In the genomic region with DNA sequence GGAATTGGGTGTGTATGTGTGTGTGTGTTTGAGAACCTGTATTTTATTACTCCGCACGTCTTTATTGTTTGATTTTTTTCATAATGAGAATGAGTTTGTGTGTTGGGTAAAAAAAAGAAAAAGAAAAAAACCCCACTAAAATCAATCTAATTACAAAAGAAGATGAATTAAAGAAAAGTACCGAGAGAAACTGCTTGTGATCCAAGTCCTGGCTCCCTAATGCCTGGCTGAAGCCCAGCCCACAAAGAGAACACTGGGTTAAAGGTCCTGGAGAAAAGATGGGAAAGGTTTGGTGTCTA, we compare ENCODE assay signal across 8 cellular contexts. TPM values are rescaled to one million over a fixed set of nuclear protein-coding genes. Genes with fewer than 3 reads are reported as not detected.
A peak's percentile ranks its signal among the peaks of the same experiment; 100 is the strongest.
DNase-seq lines count a peak whose midpoint lies in the region; TF ChIP-seq lines count a peak whose summit lies in the region.

No MANE protein-coding gene starts in this region.

- H3K36me3 Mint-ChIP-seq in endothelial cell (ENCODE audit: low read depth, unreplicated experiment) (peaks cover 15% of the 10 kb centered on the region), neural progenitor cell (peaks cover 11% of the 10 kb centered on the region)

- peaks cover 30% of the 10 kb centered on the region for H3F3A ChIP-seq in neural progenitor cell (ENCODE audit: low read depth)

- H3K36me3 ChIP-seq in BJ (ENCODE audit: control insufficient read depth, insufficient read depth, low read length): peaks cover 20% of the 10 kb centered on the region
- H3K36me3 ChIP-seq in neural progenitor cell: no peaks in the 10 kb centered on the region

- CTCF ChIA-PET in BJ (lab: Yijun Ruan, JAX): interaction anchor here (0.5 to 1.8 kb wide), 4 partner anchors 9 to 244 kb away, joined by 3 to 6 read pairs (median 3); no protein-coding TSS in a partner anchor

- H3K4me1 Mint-ChIP-seq in endothelial cell (ENCODE audit: unreplicated experiment) (peaks cover 34% of the 10 kb centered on the region), neural progenitor cell (peaks cover 26% of the 10 kb centered on the region)

- peaks cover 22% of the 10 kb centered on the region for H3K79me2 ChIP-seq in neural progenitor cell (ENCODE audit: low read depth)

- no peaks in the 10 kb centered on the region for H3K9me3 Mint-ChIP-seq in endothelial cell (ENCODE audit: unreplicated experiment)
- peaks cover 4% of the 10 kb centered on the region for H3K9me3 Mint-ChIP-seq in neural progenitor cell

- POLR2A ChIA-PET in BJ (lab: Charles Lee): interaction anchor here (0.6 to 1.0 kb wide), 2 partner anchors 15 to 37 kb away, joined by 3 to 10 read pairs; partner anchors contain the start of gene PABPN1

- H3K4me3 ChIP-seq in BJ (ENCODE audit: low read depth, low read length): peak overlapping the region; percentile 91
- H3K4me3 ChIP-seq in NB4 (ENCODE audit: low read depth, low read length): peak overlapping the region; percentile 92
- H3K4me3 ChIP-seq in neural progenitor cell: peak overlapping the region; percentile 74

- peaks cover 16% of the 10 kb centered on the region for H3K4me1 ChIP-seq in neural progenitor cell

- H3K27ac ChIP-seq in neural progenitor cell: peak overlapping the region; percentile 62

- H3K4me2 ChIP-seq in neural progenitor cell: peak overlapping the region; percentile 79

- TF ChIP-seq POLR2A in NB4 (IDR thresholded peaks at IDR 0.05; ENCODE audit: extremely low read depth, insufficient read length): no peak

- no peaks in the 10 kb centered on the region for H3K27me3 ChIP-seq in BJ (ENCODE audit: control insufficient read depth, insufficient read depth, low read length)
- H3K27me3 ChIP-seq in neural progenitor cell: peaks cover 15% of the 10 kb centered on the region

- H3K4me3 Mint-ChIP-seq in endothelial cell (ENCODE audit: unreplicated experiment) (peak overlapping the region; percentile 98), neural progenitor cell (peak overlapping the region; percentile 94)

- peaks cover 13% of the 10 kb centered on the region for H3K27me3 Mint-ChIP-seq in endothelial cell (ENCODE audit: unreplicated experiment)
- peaks cover 5% of the 10 kb centered on the region for H3K27me3 Mint-ChIP-seq in neural progenitor cell (ENCODE audit: insufficient read depth, low read depth)

- peak overlapping the region; percentile 9 for H3K9ac ChIP-seq in neural progenitor cell

- H3K27ac Mint-ChIP-seq in endothelial cell (ENCODE audit: unreplicated experiment) (peak overlapping the region; percentile 81), neural progenitor cell (peak overlapping the region; percentile 64)

- TF ChIP-seq CTCF in BJ (IDR thresholded peaks at IDR 0.05; ENCODE audit: insufficient read depth, low read depth, low read length) (no peak), NB4 (IDR thresholded peaks at IDR 0.05; ENCODE audit: low read depth, low read length) (no peak), endothelial cell (IDR thresholded peaks at IDR 0.05; ENCODE audit: unreplicated experiment) (no peak), neural progenitor cell (IDR thresholded peaks at IDR 0.05) (no peak)

- H2AFZ ChIP-seq in neural progenitor cell (replicated peaks): peak overlapping the region; percentile 96

- DNase-seq in BJ (ENCODE audit: low read depth): no peak
- no peak for DNase-seq in NB4 (ENCODE audit: low read depth)
- no peak for DNase-seq in endothelial cell (ENCODE audit: low spot score)
- no peak for DNase-seq in neural progenitor cell (ENCODE audit: low spot score)
- no peak for DNase-seq in NCI-H2081 treated with DMSO at 0.1 percent for 48 hours (lab: John Stamatoyannopoulos, UW)
- DNase-seq in hepatic stellate cell (ENCODE audit: low spot score): no peak
- DNase-seq in cerebellar nuclear complex (lab: John Stamatoyannopoulos, UW): no peak
- no peak for DNase-seq in activated CD4-positive, CD25-positive, alpha-beta regulatory T cell (lab: John Stamatoyannopoulos, UW)

- no peaks in the 10 kb centered on the region for H3K9me3 ChIP-seq in neural progenitor cell (ENCODE audit: low read depth)

- no peaks in the 10 kb centered on the region for H4K20me1 ChIP-seq in neural progenitor cell (ENCODE audit: low read depth)

RNA-seq across cellular contexts. Expression of gene BCL2L2, which starts 0.6 kb away (rescaled TPM):
- 26.5 and 27.9 TPM in 2 replicates for polyA plus RNA-seq in BJ (2011; rRNA removed)
- 10.5 and 12.3 TPM in 2 replicates for polyA minus RNA-seq in BJ (2011; rRNA and poly(A)+ RNA removed)
- 22.0 TPM for total RNA-seq in endothelial cell (ENCODE audit: unreplicated experiment)
- 14.9 and 18.0 TPM in 2 replicates for total RNA-seq in neural progenitor cell (ENCODE audit: low replicate concordance)

RNA-seq across cellular contexts. Expression of gene PPP1R3E, which starts 3.4 kb away (rescaled TPM):
- polyA plus RNA-seq in BJ (2011; rRNA removed): 2.5 and 2.8 TPM in 2 replicates
- 2.2 and 2.5 TPM in 2 replicates for polyA minus RNA-seq in BJ (2011; rRNA and poly(A)+ RNA removed)
- total RNA-seq in endothelial cell (ENCODE audit: unreplicated experiment) (8.4 TPM), neural progenitor cell (ENCODE audit: low replicate concordance) (6.3 and 10.6 TPM in 2 replicates)

RNA-seq across cellular contexts. Expression of gene PABPN1, which starts 15.2 kb away (rescaled TPM):
- 119 and 143 TPM in 2 replicates for polyA plus RNA-seq in BJ (2011; rRNA removed)
- polyA minus RNA-seq in BJ (2011; rRNA and poly(A)+ RNA removed): 33.7 and 40.5 TPM in 2 replicates
- total RNA-seq in endothelial cell (ENCODE audit: unreplicated experiment) (191 TPM), neural progenitor cell (ENCODE audit: low replicate concordance) (264 and 298 TPM in 2 replicates)

RNA-seq across cellular contexts. Expression of gene HOMEZ, which starts 20.1 kb away (rescaled TPM):
- polyA plus RNA-seq in BJ (2011; rRNA removed): 11.9 and 16.0 TPM in 2 replicates
- polyA minus RNA-seq in BJ (2011; rRNA and poly(A)+ RNA removed): 13.2 and 26.1 TPM in 2 replicates
- total RNA-seq in endothelial cell (ENCODE audit: unreplicated experiment) (21.7 TPM), neural progenitor cell (ENCODE audit: low replicate concordance) (21.0 and 22.7 TPM in 2 replicates)

RNA-seq across cellular contexts. Expression of gene SLC22A17, which starts 46.6 kb away (rescaled TPM):
- polyA plus RNA-seq in BJ (2011; rRNA removed): 9.0 and 14.0 TPM in 2 replicates
- 5.3 and 5.5 TPM in 2 replicates for polyA minus RNA-seq in BJ (2011; rRNA and poly(A)+ RNA removed)
- total RNA-seq in endothelial cell (ENCODE audit: unreplicated experiment) (35.3 TPM), neural progenitor cell (ENCODE audit: low replicate concordance) (22.2 and 80.8 TPM in 2 replicates)
